Comparison of ENCODE assay signal across 22 cellular contexts in the genomic region with DNA sequence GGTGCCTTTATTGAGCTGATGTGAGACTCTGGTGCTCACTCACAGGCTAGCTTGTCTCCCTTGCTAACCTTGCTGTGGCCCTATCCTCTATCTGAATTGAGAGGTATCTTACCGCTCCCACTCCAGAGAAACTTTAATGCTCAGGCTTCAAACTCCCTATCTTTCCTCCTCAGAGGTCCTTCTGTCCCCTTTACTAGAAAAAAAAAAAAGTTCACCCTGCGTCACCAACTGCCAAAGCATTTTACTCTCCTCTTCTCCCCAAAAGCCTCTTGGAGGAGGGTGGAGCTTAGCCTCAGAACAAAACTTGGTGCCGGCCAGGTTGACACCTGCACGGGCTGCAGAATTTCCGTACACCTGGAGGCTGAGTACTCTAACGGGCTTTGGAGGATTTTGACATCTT. TPM values are rescaled to one million over a fixed set of nuclear protein-coding genes. Genes with fewer than 3 reads are reported as not detected.
DNase-seq lines count a peak whose midpoint lies in the region; ATAC-seq lines count a peak whose summit lies in the region.
"Had no signal": no experiment of that assay in that cellular context is flagged by ENCODE, and none has a peak within 500 bp of the region (broad histone marks: within the 10 kb centered on the region; RNA-seq: fewer than 3 reads in every experiment).

No MANE protein-coding gene starts in this region.

- H3K9me3 ChIP-seq in effector memory CD4-positive, alpha-beta T cell (ENCODE audit: control insufficient read depth, low read length) = no peaks in the 10 kb centered on the region
- H3K9me3 ChIP-seq: mucosa of descending colon, ovary, thoracic aorta had no signal

- H3K27ac Mint-ChIP-seq in T-helper 2 cell treated with Interferon-gamma antibody and Interleukin-4, amounts not matched to agents 5 μg/mL and 100 μg/mL, for 36 hours = peak overlapping the region; percentile 91
- H3K27ac Mint-ChIP-seq in T-cell = peak overlapping the region; percentile 85 to 87
- H3K27ac Mint-ChIP-seq in stimulated activated memory B cell treated with anti-CD40 and anti-IgM and Interleukin-4, amounts not matched to agents 10 μg/mL and 1 μg/mL and 100 μg/mL, for 72 hours = peak overlapping the region; percentile 26

- H3K9me3 Mint-ChIP-seq in T-helper 2 cell treated with Interferon-gamma antibody and Interleukin-4, amounts not matched to agents 5 μg/mL and 100 μg/mL, for 36 hours = no peaks in the 10 kb centered on the region
- H3K9me3 Mint-ChIP-seq in T-cell = no peaks in the 10 kb centered on the region
- no peaks in the 10 kb centered on the region for H3K9me3 Mint-ChIP-seq in stimulated activated memory B cell treated with anti-CD40 and anti-IgM and Interleukin-4, amounts not matched to agents 10 μg/mL and 1 μg/mL and 100 μg/mL, for 72 hours

- no peak overlapping the region for H3K4me3 ChIP-seq in effector memory CD4-positive, alpha-beta T cell (ENCODE audit: insufficient read depth, low read depth, low read length, poor library complexity, severe bottlenecking)
- H3K4me3 ChIP-seq: mucosa of descending colon, ovary, thoracic aorta had no signal

- peaks cover 48% of the 10 kb centered on the region for H3K36me3 Mint-ChIP-seq in T-helper 2 cell treated with Interferon-gamma antibody and Interleukin-4, amounts not matched to agents 5 μg/mL and 100 μg/mL, for 36 hours (ENCODE audit: low read depth)
- H3K36me3 Mint-ChIP-seq in T-cell = peaks cover 40% of the 10 kb centered on the region
- peaks cover 21% of the 10 kb centered on the region for H3K36me3 Mint-ChIP-seq in stimulated activated memory B cell treated with anti-CD40 and anti-IgM and Interleukin-4, amounts not matched to agents 10 μg/mL and 1 μg/mL and 100 μg/mL, for 72 hours

- POLR2A ChIA-PET in T-cell (lab: Charles Lee) = interaction anchor here (0.6 to 1.9 kb wide), 12 partner anchors 8 to 392 kb away, joined by 3 to 26 read pairs (median 4); a partner anchor contains a TSS

- peak overlapping the region; percentile 77 for H3K27ac ChIP-seq in effector memory CD4-positive, alpha-beta T cell (ENCODE audit: insufficient read depth, low read length, poor library complexity, severe bottlenecking)
- H3K27ac ChIP-seq: foreskin keratinocyte, ovary, thoracic aorta had no signal

- no peak for ATAC-seq in T-cell (replicated peaks in 1 of 4)
- ATAC-seq in stimulated activated memory B cell treated with anti-CD40 and anti-IgM and Interleukin-4, amounts not matched to agents 10 μg/mL and 1 μg/mL and 100 μg/mL, for 72 hours = no peak
- ATAC-seq: foreskin keratinocyte, left lobe of liver, Panc1 had no signal

- DNase-seq in T-helper 2 cell treated with Interferon-gamma antibody and Interleukin-4, amounts not matched to agents 5 μg/mL and 100 μg/mL, for 36 hours (ENCODE audit: low spot score) = no peak
- no peak for DNase-seq in T-helper 2 cell
- DNase-seq in T-cell = no peak
- DNase-seq in effector memory CD4-positive, alpha-beta T cell = no peak
- no peak for DNase-seq in KBM-7
- DNase-seq in SKM-1 (lab: John Stamatoyannopoulos, UW; ENCODE audit: unreplicated experiment) = no peak
- DNase-seq in HT-29 (ENCODE audit: low spot score) = no peak
- DNase-seq: 8988T; activated CD4-positive, CD25-positive, alpha-beta regulatory T cell; aorta; C1 segment of cervical spinal cord; DMS79 treated with DMSO at 0.1 percent for 48 hours; foreskin keratinocyte; mucosa of descending colon; MV-4-11; NCI-H2107; NCI-H526 treated with DMSO at 0.1 percent for 48 hours; ovary had no signal

- H3K4me3 Mint-ChIP-seq in T-helper 2 cell treated with Interferon-gamma antibody and Interleukin-4, amounts not matched to agents 5 μg/mL and 100 μg/mL, for 36 hours = peak overlapping the region; percentile 33
- H3K4me3 Mint-ChIP-seq in T-cell = peak overlapping the region in 2 of 3 donors; percentile 26 to 29
- H3K4me3 Mint-ChIP-seq in stimulated activated memory B cell treated with anti-CD40 and anti-IgM and Interleukin-4, amounts not matched to agents 10 μg/mL and 1 μg/mL and 100 μg/mL, for 72 hours = no peak overlapping the region

- no peaks in the 10 kb centered on the region for H3K36me3 ChIP-seq in effector memory CD4-positive, alpha-beta T cell (ENCODE audit: control insufficient read depth, insufficient read depth, low read length)
- H3K36me3 ChIP-seq: ovary had no signal

- in situ Hi-C loops in KBM-7 (cut with MboI; ENCODE audit: low pct_unique_long_range_greater_than_20kb, low sequenced_read_pairs) = no loop called here

- peaks cover 26% of the 10 kb centered on the region for H3K4me1 ChIP-seq in effector memory CD4-positive, alpha-beta T cell (ENCODE audit: control insufficient read depth, insufficient read depth, low read length, poor library complexity, severe bottlenecking)

- H3K27me3 Mint-ChIP-seq in T-helper 2 cell treated with Interferon-gamma antibody and Interleukin-4, amounts not matched to agents 5 μg/mL and 100 μg/mL, for 36 hours (ENCODE audit: low read depth) = no peaks in the 10 kb centered on the region
- no peaks in the 10 kb centered on the region for H3K27me3 Mint-ChIP-seq in T-cell
- no peaks in the 10 kb centered on the region for H3K27me3 Mint-ChIP-seq in stimulated activated memory B cell treated with anti-CD40 and anti-IgM and Interleukin-4, amounts not matched to agents 10 μg/mL and 1 μg/mL and 100 μg/mL, for 72 hours

- H3K4me1 Mint-ChIP-seq in T-helper 2 cell treated with Interferon-gamma antibody and Interleukin-4, amounts not matched to agents 5 μg/mL and 100 μg/mL, for 36 hours (ENCODE audit: low read depth) = peaks cover 35% of the 10 kb centered on the region
- H3K4me1 Mint-ChIP-seq in T-cell = peaks cover 40 to 76% (median 61%) of the 10 kb centered on the region in 3 donors
- peaks cover 21% of the 10 kb centered on the region for H3K4me1 Mint-ChIP-seq in stimulated activated memory B cell treated with anti-CD40 and anti-IgM and Interleukin-4, amounts not matched to agents 10 μg/mL and 1 μg/mL and 100 μg/mL, for 72 hours

- CTCF ChIA-PET in T-cell (lab: Charles Lee) = interaction anchor here in 1 of 2 donors (0.8 to 2.4 kb wide), 6 partner anchors 8 to 415 kb away, joined by 3 to 26 read pairs (median 10); a partner anchor contains a TSS

- no peaks in the 10 kb centered on the region for H3K27me3 ChIP-seq in effector memory CD4-positive, alpha-beta T cell (replicated peaks; ENCODE audit: control insufficient read depth, insufficient read depth, low read length, poor library complexity, severe bottlenecking)
- H3K27me3 ChIP-seq: foreskin keratinocyte, ovary had no signal

RNA-seq across cellular contexts. Expression of a gene that starts 55.1 kb away (rescaled TPM):
- 10 to 100 TPM; 45.5 to 93.1 (median 84.9) TPM for total RNA-seq in T-cell
- 5.5 TPM in 2 replicates for total RNA-seq in HT-29 (2014; rRNA removed; shearing (Covaris generic))

Comparison
In these comparisons a context has a peak if more than half of its experiments do, and no peak if none do; other contexts are left out.
1. H3K27ac Mint-ChIP-seq: peak in every context shown above with its lines; median percentile 91 in T-helper 2 cell treated with Interferon-gamma antibody and Interleukin-4, amounts not matched to agents 5 μg/mL and 100 μg/mL, for 36 hours; 86 in T-cell; 26 in stimulated activated memory B cell treated with anti-CD40 and anti-IgM and Interleukin-4, amounts not matched to agents 10 μg/mL and 1 μg/mL and 100 μg/mL, for 72 hours.